Comparison of ENCODE assay signal across 12 cellular contexts in the genomic region with DNA sequence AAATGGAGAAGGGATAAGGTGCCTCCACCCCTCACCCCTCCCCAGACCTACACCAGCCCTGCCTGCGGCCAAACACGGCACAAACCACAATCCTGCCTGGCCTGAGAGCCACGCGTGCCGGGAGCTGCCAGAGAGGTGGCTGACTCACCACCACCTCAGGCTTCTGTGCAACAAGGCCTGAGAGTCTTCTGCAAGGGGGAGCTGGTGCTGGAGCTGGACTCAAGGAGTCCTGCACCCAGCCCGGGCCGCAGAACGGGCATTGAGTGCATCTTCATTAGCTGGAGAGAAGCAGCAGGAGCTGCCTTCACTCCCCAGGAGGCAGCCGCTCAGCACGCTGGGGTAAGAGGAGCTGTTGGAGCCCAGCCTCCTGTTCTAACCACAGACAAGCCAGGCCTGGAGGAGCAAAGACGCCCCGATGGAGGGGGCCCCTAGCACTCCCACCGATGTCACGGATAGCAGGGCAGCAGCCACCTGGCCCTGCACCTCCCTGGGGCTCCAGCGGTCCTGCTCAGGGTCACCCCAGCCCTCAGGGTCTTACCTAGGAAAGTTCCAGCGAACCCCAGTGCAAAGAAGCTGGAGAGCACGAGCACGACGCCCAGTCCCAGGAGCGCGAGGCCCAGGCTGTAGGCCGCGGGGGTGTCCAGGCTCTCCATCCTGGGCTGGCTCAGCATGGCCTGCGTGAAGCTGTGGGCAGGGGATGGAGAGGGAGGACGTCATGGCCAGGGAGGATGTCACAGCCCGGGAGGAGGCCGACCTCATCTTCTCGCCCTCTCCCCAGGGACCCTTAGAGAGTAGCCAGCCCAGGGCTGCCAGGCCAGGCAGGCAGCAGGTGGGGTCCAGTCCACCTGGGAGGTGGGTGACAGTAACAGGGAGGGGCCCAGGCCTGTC. TPM values are rescaled to one million over a fixed set of nuclear protein-coding genes. Genes with fewer than 3 reads are reported as not detected.
DNase-seq lines count a peak whose midpoint lies in the region; ATAC-seq lines count a peak whose summit lies in the region.
"Had no signal": no experiment of that assay in that cellular context is flagged by ENCODE, and none has a peak within 500 bp of the region (broad histone marks: within the 10 kb centered on the region; RNA-seq: fewer than 3 reads in every experiment).

No MANE protein-coding gene starts in this region.

- DNase-seq in H4 (ENCODE audit: low spot score) (peak; percentile 97), RKO (ENCODE audit: low spot score) (peak; percentile 8), fibroblast of peridontal ligament (ENCODE audit: extremely low read depth) (peak; percentile 83), sciatic nerve (ENCODE audit: low spot score) (peak; percentile 58), middle frontal gyrus (ENCODE audit: extremely low spot score, low spot score) (no peak), NCI-H510A treated with DMSO at 0.1 percent for 48 hours (lab: John Stamatoyannopoulos, UW) (no peak)
- DNase-seq: activated naive CD8-positive, alpha-beta T cell treated with anti-CD3 and anti-CD28 coated beads, Interleukin-2, amount 10 ng/mL, durations not matched to agents 7 days and 5 days; MM.1S; T-helper 17 cell had no signal

- intact Hi-C loops in sciatic nerve (cut with DNase I): no loop called here

- ATAC-seq in sciatic nerve: peak; percentile 5
- ATAC-seq in HG02623 (IDR thresholded peaks at IDR 0.05; ENCODE audit: unreplicated experiment): no peak
- ATAC-seq in GM18861 (IDR thresholded peaks at IDR 0.05; ENCODE audit: unreplicated experiment): no peak
- ATAC-seq: GM12878, T-helper 17 cell had no signal

RNA-seq across cellular contexts. Expression of a gene that starts 16.0 kb away (rescaled TPM):
- total RNA-seq in H4 (2014; rRNA removed; shearing (Covaris generic)): not detected in 2 replicates
- 58.6 TPM for total RNA-seq in sciatic nerve
- total RNA-seq: GM12878 had no signal

RNA-seq across cellular contexts. Expression of a gene that starts 35.4 kb away (rescaled TPM):
- 11.9 and 17.5 TPM in 2 replicates for total RNA-seq in H4 (2014; rRNA removed; shearing (Covaris generic))
- 13.7 TPM for total RNA-seq in sciatic nerve

Comparison
In these comparisons a context has a peak if more than half of its experiments do, and no peak if none do; other contexts are left out.
1. DNase-seq: peak in H4 (single experiment), RKO (single experiment), fibroblast of peridontal ligament (single experiment) and sciatic nerve (single experiment); none in middle frontal gyrus (single experiment) and NCI-H510A treated with DMSO at 0.1 percent for 48 hours (single experiment).
2. RNA of a gene that starts 16.0 kb away (total RNA-seq): 58.6 TPM in sciatic nerve (single experiment); not detected in H4; every median in the first group is over 10 times any median in the second.